ENCODE assay signal across 1 cellular context in the genomic region with DNA sequence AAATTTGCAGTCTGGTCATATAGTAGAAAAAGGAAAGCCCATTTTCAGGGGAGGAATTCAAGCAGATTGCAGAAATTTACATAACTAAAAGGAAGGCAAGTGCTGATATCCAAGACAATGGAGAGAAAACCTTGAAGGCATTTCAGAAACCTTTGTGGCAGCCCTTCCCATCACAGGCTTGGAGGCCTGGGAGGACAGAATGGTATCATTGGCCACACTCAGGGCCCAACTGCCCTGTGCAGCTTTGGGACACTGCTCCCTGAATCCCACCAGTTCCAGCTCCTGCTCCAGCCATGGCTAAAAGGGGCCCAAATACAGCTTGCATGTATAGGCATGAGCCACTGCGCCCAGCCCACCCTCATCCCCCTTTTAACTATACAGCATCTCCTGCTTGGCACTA.
A peak's percentile ranks its signal among the peaks of the same experiment; 100 is the strongest.
TF ChIP-seq lines count a peak whose summit lies in the region.

No MANE protein-coding gene starts in this region.

TF ChIP-seq in HEK293, 187 proteins besides CTCF, POLR2A, EP300 and RAD21:
- TF ChIP-seq, protein P1, sequence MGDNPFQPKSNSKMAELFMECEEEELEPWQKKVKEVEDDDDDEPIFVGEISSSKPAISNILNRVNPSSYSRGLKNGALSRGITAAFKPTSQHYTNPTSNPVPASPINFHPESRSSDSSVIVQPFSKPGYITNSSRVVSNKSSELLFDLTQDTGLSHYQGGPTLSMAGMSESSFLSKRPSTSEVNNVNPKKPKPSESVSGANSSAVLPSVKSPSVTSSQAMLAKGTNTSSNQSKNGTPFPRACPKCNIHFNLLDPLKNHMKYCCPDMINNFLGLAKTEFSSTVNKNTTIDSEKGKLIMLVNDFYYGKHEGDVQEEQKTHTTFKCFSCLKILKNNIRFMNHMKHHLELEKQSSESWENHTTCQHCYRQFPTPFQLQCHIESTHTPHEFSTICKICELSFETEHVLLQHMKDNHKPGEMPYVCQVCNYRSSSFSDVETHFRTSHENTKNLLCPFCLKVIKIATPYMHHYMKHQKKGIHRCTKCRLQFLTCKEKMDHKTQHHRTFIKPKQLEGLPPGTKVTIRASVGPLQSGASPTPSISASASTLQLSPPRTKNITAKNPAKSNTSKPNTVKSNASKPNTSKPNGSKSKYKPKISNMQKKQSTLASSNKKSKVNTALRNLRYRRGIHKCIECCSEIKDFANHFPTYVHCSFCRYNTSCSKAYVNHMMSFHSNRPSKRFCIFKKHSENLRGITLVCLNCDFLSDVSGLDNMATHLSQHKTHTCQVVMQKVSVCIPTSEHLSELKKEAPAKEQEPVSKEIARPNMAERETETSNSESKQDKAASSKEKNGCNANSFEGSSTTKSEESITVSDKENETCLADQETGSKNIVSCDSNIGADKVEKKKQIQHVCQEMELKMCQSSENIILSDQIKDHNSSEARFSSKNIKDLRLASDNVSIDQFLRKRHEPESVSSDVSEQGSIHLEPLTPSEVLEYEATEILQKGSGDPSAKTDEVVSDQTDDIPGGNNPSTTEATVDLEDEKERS (tag by site-specific recombination; IDR thresholded peaks at IDR 0.05) = no peak
- TF ChIP-seq SETDB1 (IDR thresholded peaks at IDR 0.05; ENCODE audit: insufficient read length, low read length) (peak; percentile 45), ZNF585B (tag by site-specific recombination; IDR thresholded peaks at IDR 0.05) (peak; percentile 83)
